In the genomic region with DNA sequence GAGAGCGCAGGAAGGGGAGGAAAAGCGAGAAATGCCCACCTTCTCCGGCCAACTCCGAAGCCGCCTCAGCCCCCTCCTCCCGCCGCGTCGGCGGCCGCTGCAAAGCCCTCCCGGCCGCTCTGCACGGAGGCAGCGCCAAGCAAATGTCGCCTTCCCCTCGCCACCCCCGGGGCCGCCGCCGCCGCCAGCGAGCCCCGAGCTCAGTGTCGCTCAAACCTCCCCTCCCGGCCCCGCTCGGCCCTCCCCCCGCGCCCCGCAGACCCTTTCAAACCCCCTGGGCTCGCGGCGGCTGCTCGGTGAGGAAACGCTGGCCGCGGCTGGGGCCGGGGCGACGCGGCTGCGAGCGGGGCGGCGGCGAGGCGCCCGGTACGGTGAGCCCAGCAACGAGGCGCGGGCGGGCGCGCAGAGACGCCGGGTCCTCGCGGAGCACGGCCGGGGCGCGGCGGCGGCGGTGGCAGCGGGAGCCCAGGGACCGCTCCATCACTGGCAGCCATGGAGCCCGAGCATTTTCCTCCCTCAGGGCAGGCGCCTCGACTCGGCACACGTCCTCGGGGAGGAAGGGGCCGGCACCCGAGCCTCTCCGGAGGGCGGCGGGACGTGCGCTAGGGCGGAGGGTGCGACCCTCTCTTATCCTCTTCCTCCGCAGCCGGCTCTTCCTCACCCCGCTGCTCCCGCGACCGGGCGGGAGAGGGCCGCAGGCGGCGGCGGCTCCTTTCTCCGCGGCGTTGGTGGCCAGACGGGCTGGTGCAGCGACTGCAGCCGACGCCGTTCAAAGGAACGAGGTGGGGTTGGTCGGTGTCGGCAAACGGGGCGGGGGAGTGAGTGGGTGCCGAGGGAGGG, we compare ENCODE assay signal across 1 cellular context.
TF ChIP-seq lines count a peak whose summit lies in the region.

No MANE protein-coding gene starts in this region.

TF ChIP-seq in SK-N-SH treated with all-trans-retinoic acid at 6 μM for 48 hours, 23 proteins besides CTCF, POLR2A, EP300 and RAD21 (continued from another document):
- TF ChIP-seq, protein P1, sequence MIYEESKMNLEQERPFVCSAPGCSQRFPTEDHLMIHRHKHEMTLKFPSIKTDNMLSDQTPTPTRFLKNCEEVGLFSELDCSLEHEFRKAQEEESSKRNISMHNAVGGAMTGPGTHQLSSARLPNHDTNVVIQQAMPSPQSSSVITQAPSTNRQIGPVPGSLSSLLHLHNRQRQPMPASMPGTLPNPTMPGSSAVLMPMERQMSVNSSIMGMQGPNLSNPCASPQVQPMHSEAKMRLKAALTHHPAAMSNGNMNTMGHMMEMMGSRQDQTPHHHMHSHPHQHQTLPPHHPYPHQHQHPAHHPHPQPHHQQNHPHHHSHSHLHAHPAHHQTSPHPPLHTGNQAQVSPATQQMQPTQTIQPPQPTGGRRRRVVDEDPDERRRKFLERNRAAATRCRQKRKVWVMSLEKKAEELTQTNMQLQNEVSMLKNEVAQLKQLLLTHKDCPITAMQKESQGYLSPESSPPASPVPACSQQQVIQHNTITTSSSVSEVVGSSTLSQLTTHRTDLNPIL (CRISPR knock-in tag; IDR thresholded peaks at IDR 0.05; ENCODE audit: low read depth) = no peak
- TF ChIP-seq BACH2 (CRISPR knock-in tag; IDR thresholded peaks at IDR 0.05; ENCODE audit: borderline replicate concordance) (no peak), ESRRG (CRISPR knock-in tag; IDR thresholded peaks at IDR 0.05) (no peak)
- TF ChIP-seq, protein P2, sequence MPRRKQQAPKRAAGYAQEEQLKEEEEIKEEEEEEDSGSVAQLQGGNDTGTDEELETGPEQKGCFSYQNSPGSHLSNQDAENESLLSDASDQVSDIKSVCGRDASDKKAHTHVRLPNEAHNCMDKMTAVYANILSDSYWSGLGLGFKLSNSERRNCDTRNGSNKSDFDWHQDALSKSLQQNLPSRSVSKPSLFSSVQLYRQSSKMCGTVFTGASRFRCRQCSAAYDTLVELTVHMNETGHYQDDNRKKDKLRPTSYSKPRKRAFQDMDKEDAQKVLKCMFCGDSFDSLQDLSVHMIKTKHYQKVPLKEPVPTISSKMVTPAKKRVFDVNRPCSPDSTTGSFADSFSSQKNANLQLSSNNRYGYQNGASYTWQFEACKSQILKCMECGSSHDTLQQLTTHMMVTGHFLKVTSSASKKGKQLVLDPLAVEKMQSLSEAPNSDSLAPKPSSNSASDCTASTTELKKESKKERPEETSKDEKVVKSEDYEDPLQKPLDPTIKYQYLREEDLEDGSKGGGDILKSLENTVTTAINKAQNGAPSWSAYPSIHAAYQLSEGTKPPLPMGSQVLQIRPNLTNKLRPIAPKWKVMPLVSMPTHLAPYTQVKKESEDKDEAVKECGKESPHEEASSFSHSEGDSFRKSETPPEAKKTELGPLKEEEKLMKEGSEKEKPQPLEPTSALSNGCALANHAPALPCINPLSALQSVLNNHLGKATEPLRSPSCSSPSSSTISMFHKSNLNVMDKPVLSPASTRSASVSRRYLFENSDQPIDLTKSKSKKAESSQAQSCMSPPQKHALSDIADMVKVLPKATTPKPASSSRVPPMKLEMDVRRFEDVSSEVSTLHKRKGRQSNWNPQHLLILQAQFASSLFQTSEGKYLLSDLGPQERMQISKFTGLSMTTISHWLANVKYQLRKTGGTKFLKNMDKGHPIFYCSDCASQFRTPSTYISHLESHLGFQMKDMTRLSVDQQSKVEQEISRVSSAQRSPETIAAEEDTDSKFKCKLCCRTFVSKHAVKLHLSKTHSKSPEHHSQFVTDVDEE (CRISPR knock-in tag; IDR thresholded peaks at IDR 0.05) = no peak
